In the genomic region with DNA sequence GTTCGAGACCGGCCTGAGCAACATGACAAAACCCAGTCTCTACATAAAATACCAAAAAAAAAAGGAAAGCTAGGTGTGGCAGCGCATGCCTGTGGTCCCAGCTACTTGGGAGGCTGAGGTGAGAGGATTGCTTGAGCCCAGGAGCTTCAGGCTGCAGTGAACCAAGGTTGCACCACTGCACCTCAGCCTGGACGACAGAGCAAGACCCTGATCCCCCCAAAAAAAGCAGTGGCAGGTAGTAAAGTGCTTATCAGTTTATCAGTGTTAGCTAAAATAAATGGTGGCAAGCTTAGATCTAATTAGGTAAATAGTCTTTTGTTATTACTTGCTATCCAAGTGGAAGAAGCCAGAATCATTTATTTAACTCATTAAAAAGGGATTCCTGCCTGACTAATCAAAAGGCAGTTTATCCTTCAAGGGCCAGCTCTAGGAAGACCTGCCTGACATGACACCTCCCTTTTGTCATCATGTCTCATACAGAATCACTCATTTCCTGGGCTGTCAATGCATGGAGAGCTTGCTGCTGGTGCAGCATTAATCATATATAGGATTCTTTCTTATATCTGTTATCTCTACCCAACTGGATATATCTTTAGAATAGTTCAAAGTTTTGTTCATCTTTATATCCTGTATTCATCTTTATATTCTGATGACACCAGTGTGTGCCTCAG, we compare ENCODE assay signal across 18 cellular contexts. TPM values are rescaled to one million over a fixed set of nuclear protein-coding genes. Genes with fewer than 3 reads are reported as not detected.
DNase-seq lines count a peak whose midpoint lies in the region; ATAC-seq and TF ChIP-seq lines count a peak whose summit lies in the region.
"Had no signal": no experiment of that assay in that cellular context is flagged by ENCODE, and none has a peak within 500 bp of the region (broad histone marks: within the 10 kb centered on the region; RNA-seq: fewer than 3 reads in every experiment).

No MANE protein-coding gene starts in this region.

- DNase-seq in stimulated activated CD4-positive, alpha-beta T cell treated with anti-CD3 and anti-CD28 coated beads, Interleukin-1b, Interleukin-23, amount 100 ng/mL, for 48 hours: peak; percentile 2
- no peak for DNase-seq in stimulated activated CD4-positive, alpha-beta T cell treated with anti-CD3 and anti-CD28 coated beads, Interleukin-2, amount 100 ng/mL, for 24 hours
- DNase-seq in mammary epithelial cell (peak; percentile 67), Kasumi-1 (lab: John Stamatoyannopoulos, UW) (no peak), gastrocnemius medialis (no peak), DMS 273 (lab: John Stamatoyannopoulos, UW; ENCODE audit: unreplicated experiment) (no peak)
- DNase-seq in stimulated activated CD8-positive, alpha-beta memory T cell treated with anti-CD3 and anti-CD28 coated beads, Interleukin-4, amount 100 ng/mL, for 48 hours: no peak
- DNase-seq: DMS153; effector memory CD4-positive, alpha-beta T cell; islet precursor cell; NCI-H2081; psoas muscle; stimulated activated CD4-positive, alpha-beta T cell treated with anti-CD3 and anti-CD28 coated beads, Interleukin-12 subunit alpha, Interleukin-12 subunit beta, amount 100 ng/mL, for 4 hours had no signal

- no peaks in the 10 kb centered on the region for H3K9me3 ChIP-seq in mammary epithelial cell (replicated peaks; ENCODE audit: insufficient read depth, low read length)
- no peaks in the 10 kb centered on the region for H3K9me3 ChIP-seq in muscle layer of colon (ENCODE audit: low read length)
- no peaks in the 10 kb centered on the region for H3K9me3 ChIP-seq in gastrocnemius medialis
- H3K9me3 ChIP-seq: psoas muscle had no signal

- WGBS in mammary epithelial cell (ENCODE audit: low coverage, missing lambda C conversion rate): 100% methylated on average over 2 of the region's 4 CpGs

- H3K9ac ChIP-seq in mammary epithelial cell (ENCODE audit: insufficient read depth, low read length) (no peak overlapping the region), muscle layer of colon (ENCODE audit: low read length) (no peak overlapping the region)

- H3K36me3 ChIP-seq in mammary epithelial cell (ENCODE audit: insufficient read depth, low read length) (peaks cover 5% of the 10 kb centered on the region), muscle layer of colon (ENCODE audit: insufficient read depth, low read length) (peaks cover 3% of the 10 kb centered on the region), gastrocnemius medialis (no peaks in the 10 kb centered on the region)
- H3K36me3 ChIP-seq: cardiac muscle cell had no signal

- no peak for TF ChIP-seq POLR2A in gastrocnemius medialis (IDR thresholded peaks at IDR 0.05)

- BruUV-seq in mammary epithelial cell (replicated peaks; lab: Mats Ljungman, UMichigan): no TSS peak

- H3K79me2 ChIP-seq in mammary epithelial cell (ENCODE audit: insufficient read depth, low read length): peaks cover 98% of the 10 kb centered on the region

- H3K4me2 ChIP-seq in mammary epithelial cell (ENCODE audit: insufficient read depth, low read depth, low read length): peak overlapping the region; percentile 17
- H3K4me2 ChIP-seq: hepatocyte had no signal

- intact Hi-C loops in mammary epithelial cell (cut with micrococcal nuclease): no loop called here
- intact Hi-C loops in gastrocnemius medialis (cut with DNase I; ENCODE audit: low total_unique reads): no loop called here

- H3K27ac ChIP-seq in mammary epithelial cell (ENCODE audit: insufficient read depth, low read depth, low read length): peak overlapping the region; percentile 36
- H3K27ac ChIP-seq in muscle layer of colon (ENCODE audit: low read depth, low read length): peak overlapping the region; percentile 8
- no peak overlapping the region for H3K27ac ChIP-seq in gastrocnemius medialis
- H3K27ac ChIP-seq: hepatocyte, psoas muscle had no signal

- no peak for ATAC-seq in gastrocnemius medialis
- ATAC-seq: K562; psoas muscle; stimulated activated memory B cell treated with anti-CD40 and anti-IgM and Interleukin-4, amounts not matched to agents 10 μg/mL and 1 μg/mL and 100 μg/mL, for 72 hours had no signal

- TF ChIP-seq CTCF in mammary epithelial cell (conservative IDR thresholded peaks at IDR 0.05 in 1 of 2, IDR thresholded peaks at IDR 0.05 in 1 of 2; ENCODE audit: extremely low read depth in 1 of 2, insufficient read depth in 1 of 2, low read depth in 1 of 2, low read length in 2 of 2) (no peak), gastrocnemius medialis (IDR thresholded peaks at IDR 0.05 in 4 of 5, conservative IDR thresholded peaks at IDR 0.05 in 1 of 5) (no peak)

- no peaks in the 10 kb centered on the region for H3K27me3 ChIP-seq in mammary epithelial cell (ENCODE audit: insufficient read depth, low read length)
- H3K27me3 ChIP-seq in muscle layer of colon (ENCODE audit: control insufficient read depth in 1 of 2, insufficient read depth in 2 of 2, low read length in 2 of 2): no peaks in the 10 kb centered on the region
- no peaks in the 10 kb centered on the region for H3K27me3 ChIP-seq in gastrocnemius medialis
- H3K27me3 ChIP-seq: cardiac muscle cell, hepatocyte had no signal

- H3K4me3 ChIP-seq in mammary epithelial cell (replicated peaks in 1 of 3; ENCODE audit: insufficient read depth in 1 of 3, low read depth in 2 of 3, low read length in 3 of 3): no peak overlapping the region
- H3K4me3 ChIP-seq in muscle layer of colon (ENCODE audit: low read depth in 1 of 2, low read length in 2 of 2): no peak overlapping the region
- no peak overlapping the region for H3K4me3 ChIP-seq in gastrocnemius medialis
- H3K4me3 ChIP-seq: cardiac muscle cell, hepatocyte, K562, psoas muscle had no signal

- peaks cover 13% of the 10 kb centered on the region for H4K20me1 ChIP-seq in mammary epithelial cell (ENCODE audit: insufficient read depth, low read length)

- peaks cover 29% of the 10 kb centered on the region for H3K4me1 ChIP-seq in mammary epithelial cell (ENCODE audit: insufficient read depth, low read length)
- H3K4me1 ChIP-seq in muscle layer of colon (ENCODE audit: insufficient read depth, low read length): peaks cover 57% of the 10 kb centered on the region
- H3K4me1 ChIP-seq in gastrocnemius medialis: peaks cover 10 to 23% of the 10 kb centered on the region in 2 donors

- in situ Hi-C loops in mammary epithelial cell (cut with MboI; ENCODE audit: low sequenced_read_pairs in 2 of 2) (no loop called here), gastrocnemius medialis (cut with MboI; ENCODE audit: low sequenced_read_pairs in 4 of 4) (no loop called here)

- dilution Hi-C loops in mammary epithelial cell (cut with HindIII; ENCODE audit: low sequenced_read_pairs): no loop called here

- no peak overlapping the region for H2AFZ ChIP-seq in mammary epithelial cell (ENCODE audit: low read depth, low read length)
- H2AFZ ChIP-seq: hepatocyte had no signal

- CTCF ChIA-PET in mammary epithelial cell (lab: Charles Lee; ENCODE audit: low non-redundant PET): interaction anchor here (0.8 kb wide), 1 partner anchor 36 kb away, joined by 6 read pairs; no protein-coding TSS in a partner anchor

RNA-seq across cellular contexts. Expression of a gene that starts 9.6 kb away (rescaled TPM):
- total RNA-seq in mammary epithelial cell (100 to 1,000 TPM; 398 to 428 TPM), gastrocnemius medialis (100 to 1,000 TPM in 1 of 4 donors, 10 to 100 TPM in 3; 79.2 to 128 (median 88.5) TPM)
- 211 TPM for polyA plus RNA-seq in mammary epithelial cell
- polyA minus RNA-seq in mammary epithelial cell: 110 TPM

RNA-seq across cellular contexts. Expression of a gene that starts 48.3 kb away (rescaled TPM):
- total RNA-seq in mammary epithelial cell (1 to 10 TPM; 1.3 to 3.2 TPM), gastrocnemius medialis (under 1 TPM in 2 of 4 donors, not detected in 2; 0.18 to 0.46 TPM)
- polyA plus RNA-seq in mammary epithelial cell: 2.2 TPM
- not detected for polyA minus RNA-seq in mammary epithelial cell

Comparison
In these comparisons a context has a peak if more than half of its experiments do, and no peak if none do; other contexts are left out.
1. DNase-seq: peak in stimulated activated CD4-positive, alpha-beta T cell treated with anti-CD3 and anti-CD28 coated beads, Interleukin-1b, Interleukin-23, amount 100 ng/mL, for 48 hours (single experiment) and mammary epithelial cell (single experiment); none in stimulated activated CD4-positive, alpha-beta T cell treated with anti-CD3 and anti-CD28 coated beads, Interleukin-2, amount 100 ng/mL, for 24 hours (0 of 2), Kasumi-1 (0 of 2), stimulated activated CD8-positive, alpha-beta memory T cell treated with anti-CD3 and anti-CD28 coated beads, Interleukin-4, amount 100 ng/mL, for 48 hours (single experiment), gastrocnemius medialis (0 of 2) and DMS 273 (single experiment).
2. H3K27ac ChIP-seq: peak in mammary epithelial cell (single experiment) and muscle layer of colon (single experiment); none in gastrocnemius medialis (0 of 4).